In genomic region chr9:126516936-126517750, GRCh38 we compare ENCODE assay signal across 8 cellular contexts.
A peak's percentile ranks its signal among the peaks of the same experiment; 100 is the strongest.
DNase-seq lines count a peak whose midpoint lies in the region; ATAC-seq and TF ChIP-seq lines count a peak whose summit lies in the region.

No MANE protein-coding gene starts in this region.

- H3K9me3 ChIP-seq in CD4-positive, CD25-positive, alpha-beta regulatory T cell (ENCODE audit: control insufficient read depth in 2 of 2, low read length in 2 of 2): no peaks in the 10 kb centered on the region
- H3K9me3 ChIP-seq in body of pancreas: no peaks in the 10 kb centered on the region

- intact Hi-C loops in body of pancreas (cut with DNase I): no loop called here

- peak; percentile 38 to 57 for ATAC-seq in CD4-positive, CD25-positive, alpha-beta regulatory T cell (ENCODE audit: low read depth in 2 of 2)
- ATAC-seq in body of pancreas: peak; percentile 28
- no peak for ATAC-seq in HG03571 (IDR thresholded peaks at IDR 0.05; ENCODE audit: unreplicated experiment)
- ATAC-seq in HG02588 (IDR thresholded peaks at IDR 0.05; ENCODE audit: unreplicated experiment): no peak

- H3K27ac Mint-ChIP-seq in CD4-positive, CD25-positive, alpha-beta regulatory T cell: peak overlapping the region; percentile 3 to 92 (median 76)

- H3K27me3 Mint-ChIP-seq in CD4-positive, CD25-positive, alpha-beta regulatory T cell: peaks cover 82% of the 10 kb centered on the region

- peaks cover 0 to 4% (median 0%) of the 10 kb centered on the region in 7 donors for H3K9me3 Mint-ChIP-seq in CD4-positive, CD25-positive, alpha-beta regulatory T cell

- peak overlapping the region; percentile 81 to 95 (median 88) for H3K4me3 Mint-ChIP-seq in CD4-positive, CD25-positive, alpha-beta regulatory T cell

- no peak for TF ChIP-seq POLR2A in body of pancreas (IDR thresholded peaks at IDR 0.05)

- peak overlapping the region; percentile 84 for H3K4me3 ChIP-seq in CD4-positive, CD25-positive, alpha-beta regulatory T cell (ENCODE audit: low read depth, low read length)
- peak overlapping the region; percentile 30 for H3K4me3 ChIP-seq in HFF-Myc (replicated peaks; ENCODE audit: low read depth, low read length)
- no peak overlapping the region for H3K4me3 ChIP-seq in body of pancreas

- DNase-seq in CD4-positive, CD25-positive, alpha-beta regulatory T cell: peak in 2 of 3 donors; percentile 41 to 62
- peak; percentile 57 for DNase-seq in HFF-Myc (ENCODE audit: extremely low read depth, low read depth)
- DNase-seq in RPMI8226: peak; percentile 88
- DNase-seq in body of pancreas: peak in 1 of 4 donors; percentile 44
- peak; percentile 45 for DNase-seq in kidney glomerular epithelial cell (lab: John Stamatoyannopoulos, UW)
- DNase-seq in stimulated activated CD4-positive, alpha-beta T cell treated with anti-CD3 and anti-CD28 coated beads, Interleukin-2, amount 100 ng/mL, for 48 hours: peak; percentile 37 to 39

- H3K27ac ChIP-seq in CD4-positive, CD25-positive, alpha-beta regulatory T cell (ENCODE audit: insufficient read depth, low read length, poor library complexity, severe bottlenecking): peak overlapping the region; percentile 42
- peak overlapping the region in 1 of 4 donors; percentile 24 for H3K27ac ChIP-seq in body of pancreas

- peaks cover 9 to 35% (median 18%) of the 10 kb centered on the region in 4 donors for H3K4me1 Mint-ChIP-seq in CD4-positive, CD25-positive, alpha-beta regulatory T cell

- 9 to 14% methylated on average over 26 to 31 of the region's 31 CpGs for WGBS in body of pancreas, 2 donors

- H3K4me1 ChIP-seq in CD4-positive, CD25-positive, alpha-beta regulatory T cell (ENCODE audit: control insufficient read depth, insufficient read depth, low read length, poor library complexity, severe bottlenecking): peaks cover 29% of the 10 kb centered on the region
- H3K4me1 ChIP-seq in body of pancreas: peaks cover 27% of the 10 kb centered on the region

- TF ChIP-seq CTCF in HFF-Myc (IDR thresholded peaks at IDR 0.05; ENCODE audit: low read depth, low read length, missing control alignments) (no peak), body of pancreas (IDR thresholded peaks at IDR 0.05) (no peak)

- H3K36me3 Mint-ChIP-seq in CD4-positive, CD25-positive, alpha-beta regulatory T cell: no peaks in the 10 kb centered on the region

- no peaks in the 10 kb centered on the region for H3K36me3 ChIP-seq in CD4-positive, CD25-positive, alpha-beta regulatory T cell (ENCODE audit: control insufficient read depth, insufficient read depth, low read length)
- no peaks in the 10 kb centered on the region for H3K36me3 ChIP-seq in body of pancreas (replicated peaks in 1 of 2; ENCODE audit: insufficient read depth in 1 of 2, low read depth in 2 of 2)

- H3K27me3 ChIP-seq in CD4-positive, CD25-positive, alpha-beta regulatory T cell (ENCODE audit: control insufficient read depth, insufficient read depth, low read length): peaks cover 17% of the 10 kb centered on the region
- peaks cover 0 to 31% of the 10 kb centered on the region in 2 donors for H3K27me3 ChIP-seq in body of pancreas

Comparison
In these comparisons a context has a peak if more than half of its experiments do, and no peak if none do; other contexts are left out.
1. ATAC-seq: peak in CD4-positive, CD25-positive, alpha-beta regulatory T cell (2 of 2) and body of pancreas (single experiment); none in HG03571 (single experiment) and HG02588 (single experiment).
2. H3K4me3 ChIP-seq: peak in CD4-positive, CD25-positive, alpha-beta regulatory T cell (single experiment) and HFF-Myc (single experiment); none in body of pancreas (0 of 2).